Comparison of ENCODE assay signal across 8 cellular contexts in genomic region chr4:80202190-80202711, GRCh38. TPM values are rescaled to one million over a fixed set of nuclear protein-coding genes. Genes with fewer than 3 reads are reported as not detected.
A peak's percentile ranks its signal among the peaks of the same experiment; 100 is the strongest.
DNase-seq lines count a peak whose midpoint lies in the region; ATAC-seq and TF ChIP-seq lines count a peak whose summit lies in the region.

No MANE protein-coding gene starts in this region.

- intact Hi-C loops in mammary epithelial cell (cut with micrococcal nuclease), result loop anchor here (1.0 to 5.0 kb wide), 2 partner anchors 11 to 130 kb away; partner anchors contain the start of gene ANTXR2

- H3K4me1 ChIP-seq in GM23248 (ENCODE audit: insufficient read depth) (peaks cover 3% of the 10 kb centered on the region; the same call in 1 of the 2 replicates), mammary epithelial cell (ENCODE audit: insufficient read depth, low read length) (peaks cover 30% of the 10 kb centered on the region)

- peak overlapping the region; percentile 75 for H2AFZ ChIP-seq in GM23248
- peak overlapping the region; percentile 92 for H2AFZ ChIP-seq in mammary epithelial cell (ENCODE audit: low read depth, low read length)

- H4K20me1 ChIP-seq in GM23248 (ENCODE audit: insufficient read depth), result no peaks in the 10 kb centered on the region
- no peaks in the 10 kb centered on the region for H4K20me1 ChIP-seq in mammary epithelial cell (ENCODE audit: insufficient read depth, low read length)

- H3K79me2 ChIP-seq in GM23248 (ENCODE audit: insufficient read depth) (no peaks in the 10 kb centered on the region), mammary epithelial cell (ENCODE audit: insufficient read depth, low read length) (peaks cover 3% of the 10 kb centered on the region)

- peak overlapping the region; percentile 47 for H3K4me2 ChIP-seq in GM23248 (ENCODE audit: unreplicated experiment)
- peak overlapping the region; percentile 87 for H3K4me2 ChIP-seq in mammary epithelial cell (ENCODE audit: insufficient read depth, low read depth, low read length)

- H3K4me3 ChIP-seq in GM23248 (peak overlapping the region; percentile 70), LNCaP clone FGC (ENCODE audit: low read depth, low read length) (peak overlapping the region; percentile 45), mammary epithelial cell (replicated peaks in 1 of 3; ENCODE audit: insufficient read depth in 1 of 3, low read depth in 2 of 3, low read length in 3 of 3) (peak overlapping the region; percentile 52 to 69 (median 59)), kidney epithelial cell (ENCODE audit: low read depth, low read length) (peak overlapping the region; percentile 41)

- no peaks in the 10 kb centered on the region for H3K36me3 Mint-ChIP-seq in WTC11

- H3K9me3 Mint-ChIP-seq in WTC11, result no peaks in the 10 kb centered on the region

- POLR2A ChIA-PET in WTC11 (lab: Charles Lee), result interaction anchor here (1.0 kb wide), 2 partner anchors 17 to 828 kb away, joined by 3 read pairs; partner anchors contain the start of gene BMP3

- H3K4me3 Mint-ChIP-seq in WTC11, result peak overlapping the region; percentile 62

- H3K9me3 ChIP-seq in GM23248 (ENCODE audit: low read depth) (no peaks in the 10 kb centered on the region), mammary epithelial cell (replicated peaks; ENCODE audit: insufficient read depth, low read length) (no peaks in the 10 kb centered on the region)

- dilution Hi-C loops in mammary epithelial cell (cut with HindIII; ENCODE audit: low sequenced_read_pairs), result loop anchor here (25.0 kb wide), 1 partner anchor 135 kb away; the partner anchor contains the start of gene CFAP299

- H3K27ac Mint-ChIP-seq in WTC11, result no peak overlapping the region

- no peaks in the 10 kb centered on the region for H3K27me3 ChIP-seq in GM23248 (replicated peaks; ENCODE audit: insufficient read depth)
- H3K27me3 ChIP-seq in mammary epithelial cell (ENCODE audit: insufficient read depth, low read length), result no peaks in the 10 kb centered on the region
- peaks cover 55% of the 10 kb centered on the region for H3K27me3 ChIP-seq in kidney epithelial cell (ENCODE audit: control insufficient read depth, insufficient read depth, low read length)

- H3K27ac ChIP-seq in GM23248 (0 out of 2 replicates have a peak overlapping the region, but pooled peaks have one; percentile 13), mammary epithelial cell (ENCODE audit: insufficient read depth, low read depth, low read length) (peak overlapping the region; percentile 36)

- no peaks in the 10 kb centered on the region for H3K36me3 ChIP-seq in GM23248 (ENCODE audit: low read depth)
- no peaks in the 10 kb centered on the region for H3K36me3 ChIP-seq in mammary epithelial cell (ENCODE audit: insufficient read depth, low read length)
- no peaks in the 10 kb centered on the region for H3K36me3 ChIP-seq in kidney epithelial cell (ENCODE audit: control insufficient read depth, insufficient read depth, low read length)

- CTCF ChIA-PET in WTC11 (lab: Charles Lee), result interaction anchor here (0.7 to 2.0 kb wide), 15 partner anchors 9 to 829 kb away, joined by 3 to 28 read pairs (median 8); partner anchors contain the start of genes ANTXR2, BMP3, CFAP299 and FGF5
- CTCF ChIA-PET in mammary epithelial cell (lab: Charles Lee; ENCODE audit: low non-redundant PET), result interaction anchor here (0.6 to 1.0 kb wide), 5 partner anchors 16 to 121 kb away, joined by 3 to 37 read pairs (median 4); no protein-coding TSS in a partner anchor

- H3K4me1 Mint-ChIP-seq in WTC11, result peaks cover 32% of the 10 kb centered on the region

- H3K9me2 ChIP-seq in GM23248 (ENCODE audit: insufficient read depth), result no peaks in the 10 kb centered on the region

- in situ Hi-C loops in GM23248 (cut with MboI), result loop anchor here (25.0 kb wide), 1 partner anchor 1265 kb away; the partner anchor contains the start of gene PAQR3
- in situ Hi-C loops in mammary epithelial cell (cut with MboI; ENCODE audit: low sequenced_read_pairs in 2 of 2), result loop anchor here (25.0 kb wide), 2 partner anchors 290 to 1240 kb away; no protein-coding TSS in a partner anchor

- 1 to 2% methylated on average over 31 to 36 of the region's 58 CpGs for WGBS in GM23248 (ENCODE audit: low coverage in 1 of 2, low lambda C conversion rate in 2 of 2, missing lambda C conversion rate in 2 of 2), 2 experiments
- 10% methylated on average over 2 of the region's 58 CpGs for WGBS in mammary epithelial cell (ENCODE audit: low coverage, missing lambda C conversion rate)

- peak; percentile 43 for ATAC-seq in WTC11

- H3K27me3 Mint-ChIP-seq in WTC11 (ENCODE audit: low read depth), result peaks cover 97% of the 10 kb centered on the region

- H3K9ac ChIP-seq in GM23248, result peak overlapping the region; percentile 70
- no peak overlapping the region for H3K9ac ChIP-seq in mammary epithelial cell (ENCODE audit: insufficient read depth, low read length)

- 0 out of 2 replicates have a peak, but pooled peaks cover 9% of the 10 kb centered on the region for H3F3A ChIP-seq in GM23248 (ENCODE audit: insufficient read depth)

- BruUV-seq in mammary epithelial cell (replicated peaks; lab: Mats Ljungman, UMichigan), result no TSS peak

- DNase-seq in GF-D8 (lab: John Stamatoyannopoulos, UW) (peak; percentile 32), GM23248 (peak; percentile 91), LNCaP clone FGC (ENCODE audit: low read depth) (no peak), WTC11 (ENCODE audit: low spot score) (peak; percentile 85), mammary epithelial cell (peak; percentile 68), kidney epithelial cell (ENCODE audit: low read depth) (no peak), SK-N-DZ (ENCODE audit: low spot score) (no peak)
- peak; percentile 85 for DNase-seq in stimulated activated CD4-positive, alpha-beta T cell treated with anti-CD3 and anti-CD28 coated beads, Interleukin-15, amount 100 ng/mL, for 24 hours

- peak; percentile 91 for TF ChIP-seq CTCF in LNCaP clone FGC (IDR thresholded peaks at IDR 0.05; ENCODE audit: control insufficient read depth, extremely low read depth, insufficient read depth)
- peak; percentile 64 for TF ChIP-seq CTCF in WTC11 (IDR thresholded peaks at IDR 0.05)
- TF ChIP-seq CTCF in mammary epithelial cell (conservative IDR thresholded peaks at IDR 0.05 in 1 of 2, IDR thresholded peaks at IDR 0.05 in 1 of 2; ENCODE audit: extremely low read depth in 1 of 2, insufficient read depth in 1 of 2, low read depth in 1 of 2, low read length in 2 of 2), result peak; percentile 42 to 72
- TF ChIP-seq CTCF in kidney epithelial cell (IDR thresholded peaks at IDR 0.05; ENCODE audit: insufficient read depth, low read length, poor library complexity, severe bottlenecking), result peak; percentile 77

TF ChIP-seq in WTC11, 78 proteins besides CTCF, POLR2A, EP300 and RAD21:
- no peak for TF ChIP-seq ZNF671 (CRISPR knock-in tag; IDR thresholded peaks at IDR 0.05)
- peak; percentile 84; the same call in 1 of the 2 replicates for TF ChIP-seq HMGXB4 (CRISPR knock-in tag; IDR thresholded peaks at IDR 0.05)

RNA-seq across cellular contexts. Expression of gene PRDM8, which starts 4.9 kb away (rescaled TPM):
- total RNA-seq in GM23248 (2014; rRNA removed; shearing (Covaris generic)), result 4.4 and 7.0 TPM in 2 replicates
- polyA plus RNA-seq in GM23248 (2016; fragmentation: Nextera tagmentation; extraction: Ambion mirVana) (1.7 and 2.3 TPM in 2 replicates), mammary epithelial cell (3.8 TPM)
- total RNA-seq in WTC11 (2021) (0.14 TPM in 1 of 3 replicates, not detected in the others), mammary epithelial cell (1 to 10 TPM in 1 of 2 donors, under 1 TPM in 1; 0.33 to 8.0 TPM), kidney epithelial cell (0.17 and 0.55 TPM in 2 replicates)
- polyA minus RNA-seq in mammary epithelial cell, result 31.5 TPM
- 11.3 and 14.5 TPM in 2 replicates for polyA plus RNA-seq in SK-N-DZ (2014; cell fraction: cytosol; rRNA removed)
- 31.3 and 32.8 TPM in 2 replicates for polyA plus RNA-seq in SK-N-DZ (2014; cell fraction: nucleus; rRNA removed)

Comparison
In these comparisons a context has a peak if more than half of its experiments do, and no peak if none do; other contexts are left out.
1. DNase-seq: peak in GF-D8 (single experiment), GM23248 (single experiment), WTC11 (single experiment), mammary epithelial cell (single experiment) and stimulated activated CD4-positive, alpha-beta T cell treated with anti-CD3 and anti-CD28 coated beads, Interleukin-15, amount 100 ng/mL, for 24 hours (single experiment); none in LNCaP clone FGC (single experiment), kidney epithelial cell (single experiment) and SK-N-DZ (single experiment).
2. Peak in every context shown above with its lines, with median percentiles within 50 percentile points of each other: H3K4me3 ChIP-seq and CTCF ChIP-seq.